ENCODE assay signal across 16 cellular contexts in genomic region chr4:88143504-88143903, GRCh38. TPM values are rescaled to one million over a fixed set of nuclear protein-coding genes. Genes with fewer than 3 reads are reported as not detected.
DNase-seq lines count a peak whose midpoint lies in the region; ATAC-seq, FAIRE-seq and TF ChIP-seq lines count a peak whose summit lies in the region.
"Had no signal": no experiment of that assay in that cellular context is flagged by ENCODE, and none has a peak within 500 bp of the region (broad histone marks: within the 10 kb centered on the region; RNA-seq: fewer than 3 reads in every experiment).

No MANE protein-coding gene starts in this region.

- H3K23ac ChIP-seq in H1 (ENCODE audit: insufficient read length), result no peak overlapping the region

- no peak overlapping the region for H3K56ac ChIP-seq in H1 (replicated peaks; ENCODE audit: insufficient read length, low read depth, low read length)

- H2BK120ac ChIP-seq in H1 (replicated peaks; ENCODE audit: low read depth, low read length), result no peak overlapping the region

- ATAC-seq in Panc1, result peak; percentile 83
- ATAC-seq in mucosa of descending colon, result peak; percentile 82
- no peak for ATAC-seq in gastrocnemius medialis
- ATAC-seq: stimulated activated naive CD8-positive, alpha-beta T cell treated with anti-CD3 and anti-CD28 coated beads, Interleukin-15, Interleukin-2, amounts not matched to agents 100 U/mL and 50 U/mL, for 24 hours had no signal

- H2AFZ ChIP-seq in H1 (ENCODE audit: low read length), result no peak overlapping the region

- FAIRE-seq in H1 (lab: Jason Lieb, UNC), result no peak

- H3K4me1 ChIP-seq in Panc1 (ENCODE audit: control insufficient read depth, insufficient read depth, low read length) (peaks cover 32% of the 10 kb centered on the region), H1 (replicated peaks in 1 of 4; ENCODE audit: control insufficient read depth in 3 of 4, insufficient read depth in 4 of 4, low read length in 3 of 4) (peaks cover 0 to 13% (median 8%) of the 10 kb centered on the region in 4 experiments; a peak in 4 of 7 replicates), mucosa of descending colon (ENCODE audit: low read depth) (no peaks in the 10 kb centered on the region), gastrocnemius medialis (no peaks in the 10 kb centered on the region)
- H3K4me1 ChIP-seq: prostate gland had no signal

- 77% methylated on average over 2 of the region's 2 CpGs; no CpG with 5 or more reads in 1 of the 2 experiments for WGBS in H1 (ENCODE audit: extremely low coverage in 1 of 2, insufficient coverage in 1 of 2, insufficient read length in 1 of 2, insufficient replicate concordance in 2 of 2, low coverage in 1 of 2, low lambda C conversion rate in 2 of 2, missing lambda C conversion rate in 1 of 2), 2 experiments

- H3K4me3 ChIP-seq in Panc1 (ENCODE audit: low read depth in 2 of 2, low read length in 2 of 2) (no peak overlapping the region), H1 (ENCODE audit: extremely low read depth in 1 of 4, insufficient read depth in 2 of 4, low read depth in 3 of 4, low read length in 4 of 4) (no peak overlapping the region; a peak in 1 of 8 replicates), mucosa of descending colon (no peak overlapping the region), gastrocnemius medialis (no peak overlapping the region)
- H3K4me3 ChIP-seq: prostate gland had no signal

- H3K4me2 ChIP-seq in H1 (ENCODE audit: insufficient read depth in 1 of 2, low read depth in 2 of 2, low read length in 2 of 2), result no peak overlapping the region

- H3K27ac ChIP-seq in Panc1 (ENCODE audit: low read length) (peak overlapping the region; percentile 75), H1 (ENCODE audit: low read depth, low read length) (no peak overlapping the region), gastrocnemius medialis (no peak overlapping the region)
- H3K27ac ChIP-seq: prostate gland had no signal

- TF ChIP-seq POLR2A in H1 (IDR thresholded peaks at IDR 0.05; ENCODE audit: control extremely low read depth in 1 of 2, low read depth in 2 of 2, low read length in 2 of 2) (no peak), gastrocnemius medialis (IDR thresholded peaks at IDR 0.05) (no peak)

- no peaks in the 10 kb centered on the region for H3K9me3 ChIP-seq in Panc1 (ENCODE audit: control insufficient read depth, insufficient read depth, low read depth, low read length)
- no peaks in the 10 kb centered on the region for H3K9me3 ChIP-seq in H1 (ENCODE audit: insufficient read depth in 2 of 2, low read depth in 1 of 2, low read length in 1 of 2)
- no peaks in the 10 kb centered on the region for H3K9me3 ChIP-seq in mucosa of descending colon
- H3K9me3 ChIP-seq in gastrocnemius medialis, result no peaks in the 10 kb centered on the region
- H3K9me3 ChIP-seq: prostate gland had no signal

- H2BK12ac ChIP-seq in H1 (ENCODE audit: low read depth, low read length), result no peak overlapping the region

- intact Hi-C loops in Panc1 (cut with micrococcal nuclease; ENCODE audit: unreplicated experiment) (no loop called here), mucosa of descending colon (cut with DNase I, micrococcal nuclease) (no loop called here), gastrocnemius medialis (cut with DNase I; ENCODE audit: low total_unique reads) (no loop called here)

- H4K20me1 ChIP-seq in H1 (replicated peaks in 1 of 2; ENCODE audit: control insufficient read depth in 1 of 2, insufficient read depth in 2 of 2, low read length in 2 of 2), result no peaks in the 10 kb centered on the region

- no peak overlapping the region for H3K9ac ChIP-seq in H1 (replicated peaks in 1 of 4; ENCODE audit: extremely low read depth in 1 of 4, low read depth in 3 of 4, low read length in 3 of 4)

- no peak overlapping the region for H3K18ac ChIP-seq in H1 (ENCODE audit: extremely low read depth, low read length)

- H3K36me3 ChIP-seq in Panc1 (ENCODE audit: control insufficient read depth, insufficient read depth, low read length) (no peaks in the 10 kb centered on the region), H1 (ENCODE audit: control insufficient read depth in 2 of 4, insufficient read depth in 4 of 4, low read length in 3 of 4) (no peaks in the 10 kb centered on the region), mucosa of descending colon (ENCODE audit: low read depth) (no peaks in the 10 kb centered on the region), gastrocnemius medialis (no peaks in the 10 kb centered on the region)
- H3K36me3 ChIP-seq: prostate gland had no signal

- no peak overlapping the region for H2BK20ac ChIP-seq in H1 (ENCODE audit: low read length)

- no peak overlapping the region for H2BK15ac ChIP-seq in H1 (ENCODE audit: low read length)

- no peak overlapping the region for H4K8ac ChIP-seq in H1 (ENCODE audit: extremely low read depth, insufficient read depth, low read length)

- H4K5ac ChIP-seq in H1 (ENCODE audit: insufficient read length, low read depth, low read length), result no peak overlapping the region

- TF ChIP-seq RAD21 in H1 (IDR thresholded peaks at IDR 0.05 in 1 of 2, conservative IDR thresholded peaks at IDR 0.05 in 1 of 2; ENCODE audit: low read depth in 2 of 2, low read length in 2 of 2), result no peak

- no peak for TF ChIP-seq EP300 in H1 (IDR thresholded peaks at IDR 0.05; ENCODE audit: borderline replicate concordance in 1 of 2, low read depth in 2 of 2, low read length in 2 of 2)

- H2BK5ac ChIP-seq in H1 (ENCODE audit: low read depth, low read length), result no peak overlapping the region

- BruUV-seq in Panc1 (replicated peaks; lab: Mats Ljungman, UMichigan), result no TSS peak

- H3K79me2 ChIP-seq in H1 (ENCODE audit: control insufficient read depth in 1 of 2, insufficient read depth in 2 of 2, low read length in 2 of 2), result no peaks in the 10 kb centered on the region

- in situ Hi-C loops in Panc1 (cut with HindIII; ENCODE audit: low pct_unique_long_range_greater_than_20kb, low sequenced_read_pairs), result no loop called here
- in situ Hi-C loops in gastrocnemius medialis (cut with MboI; ENCODE audit: low sequenced_read_pairs in 4 of 4), result no loop called here

- no peaks in the 10 kb centered on the region for H3K23me2 ChIP-seq in H1 (ENCODE audit: low read depth, low read length)

- peak; percentile 73 for DNase-seq in EL
- DNase-seq in Panc1 (ENCODE audit: low read depth, low spot score), result no peak
- DNase-seq in H1 (ENCODE audit: low read depth in 1 of 2, low spot score in 2 of 2), result no peak
- no peak for DNase-seq in mucosa of descending colon
- no peak for DNase-seq in GM19240 (ENCODE audit: insufficient read length, low spot score)
- no peak for DNase-seq in activated naive CD4-positive, alpha-beta T cell treated with Interleukin-2 at 50 U/mL for 16 hours
- DNase-seq in gastrocnemius medialis, result no peak
- DNase-seq in mesenteric fat pad (ENCODE audit: low spot score), result no peak
- DNase-seq: activated naive CD8-positive, alpha-beta T cell treated with anti-CD3 and anti-CD28 coated beads, Interleukin-2, amount 10 ng/mL, durations not matched to agents 7 days and 5 days; C1 segment of cervical spinal cord; effector CD8-positive, alpha-beta T cell; NCI-H1105; NCI-H446; stimulated activated CD4-positive, alpha-beta T cell treated with anti-CD3 and anti-CD28 coated beads, Interleukin-4, amount 100 ng/mL, for 24 hours; stimulated activated naive CD8-positive, alpha-beta T cell treated with anti-CD3 and anti-CD28 coated beads, Interleukin-15, Interleukin-2, amounts not matched to agents 100 U/mL and 50 U/mL, for 24 hours had no signal

- POLR2A ChIA-PET in Panc1 (lab: Charles Lee), result no interaction called here
- POLR2A ChIA-PET in H1 (lab: Charles Lee; ENCODE audit: partially characterized antibody), result no interaction called here

- H2AK5ac ChIP-seq in H1 (ENCODE audit: low read depth, low read length), result no peak overlapping the region

- H3K27me3 ChIP-seq in Panc1 (ENCODE audit: control insufficient read depth, insufficient read depth, low read length), result no peaks in the 10 kb centered on the region
- H3K27me3 ChIP-seq in H1 (replicated peaks in 1 of 4; ENCODE audit: control insufficient read depth in 3 of 4, extremely low read depth in 1 of 4, insufficient read depth in 3 of 4, low read length in 3 of 4), result no peaks in the 10 kb centered on the region
- H3K27me3 ChIP-seq in gastrocnemius medialis, result no peaks in the 10 kb centered on the region

- TF ChIP-seq CTCF in Panc1 (IDR thresholded peaks at IDR 0.05), result no peak
- no peak for TF ChIP-seq CTCF in H1 (IDR thresholded peaks at IDR 0.05; ENCODE audit: control extremely low read depth in 1 of 3, insufficient read depth in 1 of 3, low read depth in 1 of 3, low read length in 3 of 3)
- TF ChIP-seq CTCF in mucosa of descending colon (IDR thresholded peaks at IDR 0.05), result no peak
- no peak for TF ChIP-seq CTCF in gastrocnemius medialis (IDR thresholded peaks at IDR 0.05 in 4 of 5, conservative IDR thresholded peaks at IDR 0.05 in 1 of 5)

- CTCF ChIA-PET in Panc1 (lab: Charles Lee) (no interaction called here), H1 (lab: Charles Lee; ENCODE audit: partially characterized antibody) (no interaction called here)

- H3K79me1 ChIP-seq in H1 (ENCODE audit: low read depth, low read length), result no peaks in the 10 kb centered on the region

- no peak overlapping the region for H3K4ac ChIP-seq in H1 (replicated peaks; ENCODE audit: insufficient read length, low read depth, low read length)

- H3K14ac ChIP-seq in H1 (ENCODE audit: insufficient read length), result no peak overlapping the region

- H4K91ac ChIP-seq in H1 (replicated peaks; ENCODE audit: insufficient read length, low read length), result peak overlapping the region; percentile 58

TF ChIP-seq in H1, 55 proteins besides CTCF, POLR2A, EP300 and RAD21 (continues in another document):
- no peak for TF ChIP-seq JUND (IDR thresholded peaks at IDR 0.05; ENCODE audit: low read length)

RNA-seq across cellular contexts. Expression of gene ABCG2, which starts 14.9 kb away (rescaled TPM):
- total RNA-seq in Panc1 (2021; ENCODE audit: unreplicated experiment) (63.3 TPM), mucosa of descending colon (10 to 100 TPM; 17.7 to 64.4 (median 59.4) TPM), gastrocnemius medialis (under 1 TPM in 3 of 4 donors, not detected in 1; 0.22 to 0.75 (median 0.23) TPM), mesenteric fat pad (1.7 TPM)
- 15.7 TPM for polyA plus RNA-seq in Panc1 (2012; ENCODE audit: insufficient read length)
- total RNA-seq in H1 (2021; fragmentation: NEBNext Ultra II Directional; extraction: Animal tissue kit (Norgen Biotek cat#: 25700)), result 3.4 and 4.6 TPM in 2 replicates
- polyA plus RNA-seq in H1 (2011; rRNA removed), result 1.5 and 2.4 TPM in 2 replicates
- polyA plus RNA-seq in H1 (2011; cell fraction: cytosol; rRNA removed), result 2.6 TPM
- polyA plus RNA-seq in H1 (2011; cell fraction: nucleus; rRNA removed), result 1.5 TPM
- polyA plus RNA-seq in H1 (2012, experiment 1 of 2), result 1.9 to 3.0 TPM (median 2.8 TPM) in 4 replicates
- 0.28 TPM for polyA plus RNA-seq in H1 (2012, experiment 2 of 2)
- polyA plus RNA-seq in H1 (2013, experiment 1 of 2), result 5.3 TPM
- 5.4 TPM for polyA plus RNA-seq in H1 (2013, experiment 2 of 2)
- 4.3 and 5.2 TPM in 2 replicates for polyA minus RNA-seq in H1 (2011; rRNA and poly(A)+ RNA removed)
- polyA minus RNA-seq in H1 (2011; cell fraction: cytosol; rRNA and poly(A)+ RNA removed), result 3.5 TPM
- 2.8 TPM for polyA minus RNA-seq in H1 (2011; cell fraction: nucleus; rRNA and poly(A)+ RNA removed)

Comparison
In these comparisons a context has a peak if more than half of its experiments do, and no peak if none do; other contexts are left out.
1. ATAC-seq: peak in Panc1 (single experiment) and mucosa of descending colon (single experiment); none in gastrocnemius medialis (0 of 2).